Comparison of ENCODE assay signal across 1 cellular context in genomic region chr11:8682219-8683114, GRCh38.
A peak's percentile ranks its signal among the peaks of the same experiment; 100 is the strongest.
TF ChIP-seq lines count a peak whose summit lies in the region.

TSS of gene RPL27A (plus strand) at chr11:8682792. CDS start at chr11:8682814, 22 bp downstream.
A gene with protein sequence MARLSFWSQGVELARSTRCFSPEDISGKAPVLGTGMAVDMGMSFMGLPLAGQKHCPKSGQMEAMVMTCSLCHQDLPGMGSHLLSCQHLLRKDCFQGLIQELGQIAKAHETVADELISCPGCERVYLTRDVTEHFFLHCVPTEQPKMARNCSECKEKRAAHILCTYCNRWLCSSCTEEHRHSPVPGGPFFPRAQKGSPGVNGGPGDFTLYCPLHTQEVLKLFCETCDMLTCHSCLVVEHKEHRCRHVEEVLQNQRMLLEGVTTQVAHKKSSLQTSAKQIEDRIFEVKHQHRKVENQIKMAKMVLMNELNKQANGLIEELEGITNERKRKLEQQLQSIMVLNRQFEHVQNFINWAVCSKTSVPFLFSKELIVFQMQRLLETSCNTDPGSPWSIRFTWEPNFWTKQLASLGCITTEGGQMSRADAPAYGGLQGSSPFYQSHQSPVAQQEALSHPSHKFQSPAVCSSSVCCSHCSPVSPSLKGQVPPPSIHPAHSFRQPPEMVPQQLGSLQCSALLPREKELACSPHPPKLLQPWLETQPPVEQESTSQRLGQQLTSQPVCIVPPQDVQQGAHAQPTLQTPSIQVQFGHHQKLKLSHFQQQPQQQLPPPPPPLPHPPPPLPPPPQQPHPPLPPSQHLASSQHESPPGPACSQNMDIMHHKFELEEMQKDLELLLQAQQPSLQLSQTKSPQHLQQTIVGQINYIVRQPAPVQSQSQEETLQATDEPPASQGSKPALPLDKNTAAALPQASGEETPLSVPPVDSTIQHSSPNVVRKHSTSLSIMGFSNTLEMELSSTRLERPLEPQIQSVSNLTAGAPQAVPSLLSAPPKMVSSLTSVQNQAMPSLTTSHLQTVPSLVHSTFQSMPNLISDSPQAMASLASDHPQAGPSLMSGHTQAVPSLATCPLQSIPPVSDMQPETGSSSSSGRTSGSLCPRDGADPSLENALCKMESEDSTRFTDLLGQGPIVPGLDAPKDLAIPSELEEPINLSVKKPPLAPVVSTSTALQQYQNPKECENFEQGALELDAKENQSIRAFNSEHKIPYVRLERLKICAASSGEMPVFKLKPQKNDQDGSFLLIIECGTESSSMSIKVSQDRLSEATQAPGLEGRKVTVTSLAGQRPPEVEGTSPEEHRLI (N-terminal part only) (minus strand): TSS chr11:8682665. CDS start chr11:8672274, 10,391 bp downstream.

TF ChIP-seq in HepG2, 621 proteins besides CTCF, POLR2A, EP300 and RAD21 (continued from another document and continues in another):
- TF ChIP-seq, protein P1, sequence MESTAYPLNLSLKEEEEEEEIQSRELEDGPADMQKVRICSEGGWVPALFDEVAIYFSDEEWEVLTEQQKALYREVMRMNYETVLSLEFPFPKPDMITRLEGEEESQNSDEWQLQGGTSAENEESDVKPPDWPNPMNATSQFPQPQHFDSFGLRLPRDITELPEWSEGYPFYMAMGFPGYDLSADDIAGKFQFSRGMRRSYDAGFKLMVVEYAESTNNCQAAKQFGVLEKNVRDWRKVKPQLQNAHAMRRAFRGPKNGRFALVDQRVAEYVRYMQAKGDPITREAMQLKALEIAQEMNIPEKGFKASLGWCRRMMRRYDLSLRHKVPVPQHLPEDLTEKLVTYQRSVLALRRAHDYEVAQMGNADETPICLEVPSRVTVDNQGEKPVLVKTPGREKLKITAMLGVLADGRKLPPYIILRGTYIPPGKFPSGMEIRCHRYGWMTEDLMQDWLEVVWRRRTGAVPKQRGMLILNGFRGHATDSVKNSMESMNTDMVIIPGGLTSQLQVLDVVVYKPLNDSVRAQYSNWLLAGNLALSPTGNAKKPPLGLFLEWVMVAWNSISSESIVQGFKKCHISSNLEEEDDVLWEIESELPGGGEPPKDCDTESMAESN (CRISPR knock-in tag; conservative IDR thresholded peaks at IDR 0.05): no peak; the same call in none of the 2 replicates
- TF ChIP-seq EZH2 (conservative IDR thresholded peaks at IDR 0.05; ENCODE audit: low read depth, low read length) (no peak), ZBTB1 (CRISPR knock-in tag; IDR thresholded peaks at IDR 0.05; ENCODE audit: borderline replicate concordance) (no peak), DNMT3B (CRISPR knock-in tag; conservative IDR thresholded peaks at IDR 0.05) (peak; percentile 15; the same call in 1 of the 2 replicates), SALL1 (CRISPR knock-in tag; IDR thresholded peaks at IDR 0.05) (peak; percentile 63; the same call in 1 of the 2 replicates), TEAD2 (CRISPR knock-in tag; IDR thresholded peaks at IDR 0.05) (no peak), ZNF543 (CRISPR knock-in tag; IDR thresholded peaks at IDR 0.05) (peak; percentile 42; the same call in 1 of the 2 replicates), NFRKB (IDR thresholded peaks at IDR 0.05) (no peak), TBX2 (CRISPR knock-in tag; IDR thresholded peaks at IDR 0.05; ENCODE audit: borderline replicate concordance) (peak; percentile 90), CCAR2 (optimal IDR thresholded peaks at IDR 0.05; ENCODE audit: low read depth, low read length) (no peak), NFYC (CRISPR knock-in tag; IDR thresholded peaks at IDR 0.05) (peak; percentile 22), ZNF670 (CRISPR knock-in tag; IDR thresholded peaks at IDR 0.05; ENCODE audit: borderline replicate concordance) (peak; percentile 45; the same call in 1 of the 2 replicates), MTA1 (CRISPR knock-in tag; IDR thresholded peaks at IDR 0.05; ENCODE audit: borderline replicate concordance) (no peak), SMAD9 (CRISPR knock-in tag; IDR thresholded peaks at IDR 0.05) (no peak), SMC3 (IDR thresholded peaks at IDR 0.05; ENCODE audit: low read length) (no peak), ZNF138 (CRISPR knock-in tag; IDR thresholded peaks at IDR 0.05; ENCODE audit: low read depth) (peak; percentile 96), ZNF251 (CRISPR knock-in tag; IDR thresholded peaks at IDR 0.05) (0 out of 2 replicates have a peak, but pooled peaks have one; percentile 22), RXRB (CRISPR knock-in tag; IDR thresholded peaks at IDR 0.05; ENCODE audit: borderline replicate concordance) (no peak), SP2 (CRISPR knock-in tag; IDR thresholded peaks at IDR 0.05) (peak; percentile 80), PHF5A (CRISPR knock-in tag; IDR thresholded peaks at IDR 0.05; ENCODE audit: low read depth, unreplicated experiment) (no peak), ZNF143 (CRISPR knock-in tag; IDR thresholded peaks at IDR 0.05) (no peak; the same call in 1 of the 2 replicates), XRCC5 (optimal IDR thresholded peaks at IDR 0.05; ENCODE audit: low read length) (no peak), GABPB1 (CRISPR knock-in tag; IDR thresholded peaks at IDR 0.05) (peak; percentile 98), ZNF20 (CRISPR knock-in tag; IDR thresholded peaks at IDR 0.05) (no peak), ZNF264 (CRISPR knock-in tag; IDR thresholded peaks at IDR 0.05) (peak; percentile 25; the same call in 1 of the 2 replicates), HMGA1 (CRISPR knock-in tag; conservative IDR thresholded peaks at IDR 0.05) (no peak), SOX13 (IDR thresholded peaks at IDR 0.05) (no peak), SOX13 (CRISPR knock-in tag; conservative IDR thresholded peaks at IDR 0.05 in 1 of 2, IDR thresholded peaks at IDR 0.05 in 1 of 2) (0 out of 4 replicates have a peak, but pooled peaks of 1 of the 2 experiments have one; percentile 17), MIER2 (CRISPR knock-in tag; IDR thresholded peaks at IDR 0.05) (no peak), THYN1 (CRISPR knock-in tag; IDR thresholded peaks at IDR 0.05; ENCODE audit: borderline replicate concordance, low read depth) (no peak), DPF2 (CRISPR knock-in tag; IDR thresholded peaks at IDR 0.05; ENCODE audit: borderline replicate concordance, low read depth) (no peak), MNT (IDR thresholded peaks at IDR 0.05) (no peak), ZNF619 (CRISPR knock-in tag; IDR thresholded peaks at IDR 0.05) (peak; percentile 51; the same call in 1 of the 2 replicates), ZNF674 (CRISPR knock-in tag; IDR thresholded peaks at IDR 0.05; ENCODE audit: low read depth) (peak; percentile 96), SMARCC2 (IDR thresholded peaks at IDR 0.05) (no peak), ZC3H4 (CRISPR knock-in tag; IDR thresholded peaks at IDR 0.05; ENCODE audit: borderline replicate concordance) (peak; percentile 65; the same call in 1 of the 2 replicates)
- TF ChIP-seq, protein P2, sequence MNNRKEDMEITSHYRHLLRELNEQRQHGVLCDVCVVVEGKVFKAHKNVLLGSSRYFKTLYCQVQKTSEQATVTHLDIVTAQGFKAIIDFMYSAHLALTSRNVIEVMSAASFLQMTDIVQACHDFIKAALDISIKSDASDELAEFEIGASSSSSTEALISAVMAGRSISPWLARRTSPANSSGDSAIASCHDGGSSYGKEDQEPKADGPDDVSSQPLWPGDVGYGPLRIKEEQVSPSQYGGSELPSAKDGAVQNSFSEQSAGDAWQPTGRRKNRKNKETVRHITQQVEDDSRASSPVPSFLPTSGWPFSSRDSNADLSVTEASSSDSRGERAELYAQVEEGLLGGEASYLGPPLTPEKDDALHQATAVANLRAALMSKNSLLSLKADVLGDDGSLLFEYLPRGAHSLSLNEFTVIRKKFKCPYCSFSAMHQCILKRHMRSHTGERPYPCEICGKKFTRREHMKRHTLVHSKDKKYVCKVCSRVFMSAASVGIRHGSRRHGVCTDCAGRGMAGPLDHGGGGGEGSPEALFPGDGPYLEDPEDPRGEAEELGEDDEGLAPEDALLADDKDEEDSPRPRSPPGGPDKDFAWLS (CRISPR knock-in tag; IDR thresholded peaks at IDR 0.05; ENCODE audit: borderline replicate concordance): no peak
- TF ChIP-seq, protein P3, sequence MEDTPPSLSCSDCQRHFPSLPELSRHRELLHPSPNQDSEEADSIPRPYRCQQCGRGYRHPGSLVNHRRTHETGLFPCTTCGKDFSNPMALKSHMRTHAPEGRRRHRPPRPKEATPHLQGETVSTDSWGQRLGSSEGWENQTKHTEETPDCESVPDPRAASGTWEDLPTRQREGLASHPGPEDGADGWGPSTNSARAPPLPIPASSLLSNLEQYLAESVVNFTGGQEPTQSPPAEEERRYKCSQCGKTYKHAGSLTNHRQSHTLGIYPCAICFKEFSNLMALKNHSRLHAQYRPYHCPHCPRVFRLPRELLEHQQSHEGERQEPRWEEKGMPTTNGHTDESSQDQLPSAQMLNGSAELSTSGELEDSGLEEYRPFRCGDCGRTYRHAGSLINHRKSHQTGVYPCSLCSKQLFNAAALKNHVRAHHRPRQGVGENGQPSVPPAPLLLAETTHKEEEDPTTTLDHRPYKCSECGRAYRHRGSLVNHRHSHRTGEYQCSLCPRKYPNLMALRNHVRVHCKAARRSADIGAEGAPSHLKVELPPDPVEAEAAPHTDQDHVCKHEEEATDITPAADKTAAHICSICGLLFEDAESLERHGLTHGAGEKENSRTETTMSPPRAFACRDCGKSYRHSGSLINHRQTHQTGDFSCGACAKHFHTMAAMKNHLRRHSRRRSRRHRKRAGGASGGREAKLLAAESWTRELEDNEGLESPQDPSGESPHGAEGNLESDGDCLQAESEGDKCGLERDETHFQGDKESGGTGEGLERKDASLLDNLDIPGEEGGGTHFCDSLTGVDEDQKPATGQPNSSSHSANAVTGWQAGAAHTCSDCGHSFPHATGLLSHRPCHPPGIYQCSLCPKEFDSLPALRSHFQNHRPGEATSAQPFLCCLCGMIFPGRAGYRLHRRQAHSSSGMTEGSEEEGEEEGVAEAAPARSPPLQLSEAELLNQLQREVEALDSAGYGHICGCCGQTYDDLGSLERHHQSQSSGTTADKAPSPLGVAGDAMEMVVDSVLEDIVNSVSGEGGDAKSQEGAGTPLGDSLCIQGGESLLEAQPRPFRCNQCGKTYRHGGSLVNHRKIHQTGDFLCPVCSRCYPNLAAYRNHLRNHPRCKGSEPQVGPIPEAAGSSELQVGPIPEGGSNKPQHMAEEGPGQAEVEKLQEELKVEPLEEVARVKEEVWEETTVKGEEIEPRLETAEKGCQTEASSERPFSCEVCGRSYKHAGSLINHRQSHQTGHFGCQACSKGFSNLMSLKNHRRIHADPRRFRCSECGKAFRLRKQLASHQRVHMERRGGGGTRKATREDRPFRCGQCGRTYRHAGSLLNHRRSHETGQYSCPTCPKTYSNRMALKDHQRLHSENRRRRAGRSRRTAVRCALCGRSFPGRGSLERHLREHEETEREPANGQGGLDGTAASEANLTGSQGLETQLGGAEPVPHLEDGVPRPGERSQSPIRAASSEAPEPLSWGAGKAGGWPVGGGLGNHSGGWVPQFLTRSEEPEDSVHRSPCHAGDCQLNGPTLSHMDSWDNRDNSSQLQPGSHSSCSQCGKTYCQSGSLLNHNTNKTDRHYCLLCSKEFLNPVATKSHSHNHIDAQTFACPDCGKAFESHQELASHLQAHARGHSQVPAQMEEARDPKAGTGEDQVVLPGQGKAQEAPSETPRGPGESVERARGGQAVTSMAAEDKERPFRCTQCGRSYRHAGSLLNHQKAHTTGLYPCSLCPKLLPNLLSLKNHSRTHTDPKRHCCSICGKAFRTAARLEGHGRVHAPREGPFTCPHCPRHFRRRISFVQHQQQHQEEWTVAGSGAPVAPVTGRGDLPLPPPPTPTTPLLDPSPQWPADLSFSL (CRISPR knock-in tag; IDR thresholded peaks at IDR 0.05): no peak; the same call in 1 of the 2 replicates
